9 cellular contexts compared by ENCODE assay signal in the genomic region with DNA sequence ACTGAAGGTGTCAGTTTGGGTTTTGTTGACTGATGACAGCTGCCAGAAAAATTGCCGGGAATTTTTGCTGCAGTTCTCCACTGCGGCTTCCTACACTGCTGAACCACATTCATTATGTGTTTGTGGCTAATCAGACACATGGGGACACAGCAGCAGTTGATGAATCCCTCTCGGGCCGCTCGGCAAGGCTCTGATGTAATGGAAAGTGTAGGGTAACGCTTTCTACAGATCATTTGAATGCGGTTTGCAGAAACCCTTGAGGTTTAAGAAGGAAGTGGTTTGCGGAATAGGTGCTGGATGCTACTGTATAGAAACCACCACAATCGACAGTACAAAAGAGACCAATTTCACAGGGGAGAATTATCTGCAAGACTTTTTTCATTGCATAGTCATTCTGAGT.
DNase-seq lines count a peak whose midpoint lies in the region; ATAC-seq and TF ChIP-seq lines count a peak whose summit lies in the region.
"Had no signal": no experiment of that assay in that cellular context is flagged by ENCODE, and none has a peak within 500 bp of the region (broad histone marks: within the 10 kb centered on the region; RNA-seq: fewer than 3 reads in every experiment).

No MANE protein-coding gene starts in this region.

- peak; percentile 99 for ATAC-seq in HG03060 (IDR thresholded peaks at IDR 0.05; ENCODE audit: low read depth, unreplicated experiment)
- ATAC-seq in gastroesophageal sphincter, result no peak

- H3K4me1 ChIP-seq in gastroesophageal sphincter, result peaks cover 0 to 20% (median 3%) of the 10 kb centered on the region in 3 donors

- TF ChIP-seq POLR2A in gastroesophageal sphincter (IDR thresholded peaks at IDR 0.05), result no peak

- H3K27me3 ChIP-seq in gastroesophageal sphincter, result no peaks in the 10 kb centered on the region

- TF ChIP-seq CTCF in gastroesophageal sphincter (IDR thresholded peaks at IDR 0.05), result no peak

- WGBS in gastroesophageal sphincter (ENCODE audit: low coverage in 1 of 2), 2 donors, result 60 to 80% methylated on average over 1 to 3 of the region's 9 CpGs

- TF ChIP-seq EP300 in gastroesophageal sphincter (IDR thresholded peaks at IDR 0.05), result no peak

- H3K36me3 ChIP-seq in gastroesophageal sphincter, result no peaks in the 10 kb centered on the region

- peak; percentile 62 for DNase-seq in DMS153 (lab: John Stamatoyannopoulos, UW)
- no peak for DNase-seq in DMS153 treated with DMSO at 0.1 percent for 48 hours (lab: John Stamatoyannopoulos, UW; ENCODE audit: unreplicated experiment)
- DNase-seq in SIG-M5 treated with dmso at 0.1 percent for 504 hours (lab: John Stamatoyannopoulos, UW; ENCODE audit: unreplicated experiment), result peak; percentile 93
- DNase-seq in activated naive CD4-positive, alpha-beta T cell treated with anti-CD3 and anti-CD28 coated beads, Interleukin-2, amount 50 U/mL, for 16 hours, result peak; percentile 45
- DNase-seq in stimulated activated CD4-positive, alpha-beta T cell treated with anti-CD3 and anti-CD28 coated beads, Interleukin-15, amount 100 ng/mL, for 48 hours (ENCODE audit: low read depth in 2 of 2), result peak; percentile 50 to 58
- DNase-seq in medulla oblongata (ENCODE audit: extremely low spot score), result no peak

- no peak overlapping the region for H3K27ac ChIP-seq in gastroesophageal sphincter
- H3K27ac ChIP-seq: 22Rv1 had no signal

- no peak overlapping the region for H3K4me3 ChIP-seq in gastroesophageal sphincter

- no peaks in the 10 kb centered on the region for H3K9me3 ChIP-seq in gastroesophageal sphincter

Comparison
In these comparisons a context has a peak if more than half of its experiments do, and no peak if none do; other contexts are left out.
1. DNase-seq: peak in DMS153 (single experiment), SIG-M5 treated with dmso at 0.1 percent for 504 hours (single experiment), activated naive CD4-positive, alpha-beta T cell treated with anti-CD3 and anti-CD28 coated beads, Interleukin-2, amount 50 U/mL, for 16 hours (single experiment) and stimulated activated CD4-positive, alpha-beta T cell treated with anti-CD3 and anti-CD28 coated beads, Interleukin-15, amount 100 ng/mL, for 48 hours (2 of 2); none in DMS153 treated with DMSO at 0.1 percent for 48 hours (single experiment) and medulla oblongata (single experiment).